24 cellular contexts compared by ENCODE assay signal in genomic region chr14:84988391-84988790, GRCh38.
"Had no signal": no experiment of that assay in that cellular context is flagged by ENCODE, and none has a peak within 500 bp of the region (broad histone marks: within the 10 kb centered on the region; RNA-seq: fewer than 3 reads in every experiment).

No MANE protein-coding gene starts in this region.

- FAIRE-seq: astrocyte, keratinocyte, TTC549 had no signal

- H3K36me3 ChIP-seq: breast epithelium, colonic mucosa, heart right ventricle, neutrophil, ovary, prostate gland, right atrium auricular region, stomach, suprapubic skin, tibial nerve had no signal

- H3K27ac ChIP-seq: breast epithelium, colonic mucosa, dorsolateral prefrontal cortex, heart right ventricle, neutrophil, ovary, prostate gland, right atrium auricular region, stomach, suprapubic skin, tibial nerve had no signal

- H3K9me3 ChIP-seq: breast epithelium, colonic mucosa, heart right ventricle, neutrophil, ovary, prostate gland, right atrium auricular region, stomach, suprapubic skin, tibial nerve had no signal

- H3K4me3 ChIP-seq: breast epithelium, colonic mucosa, dorsolateral prefrontal cortex, heart right ventricle, ovary, prostate gland, right atrium auricular region, skin epidermis, stomach, suprapubic skin, tibial nerve had no signal

- H3K4me1 ChIP-seq: breast epithelium, colonic mucosa, prostate gland, right atrium auricular region, suprapubic skin, tibial nerve had no signal

- DNase-seq: activated CD4-positive, alpha-beta T cell treated with anti-CD3 and anti-CD28 coated beads for 1 hour; activated CD4-positive, alpha-beta T cell treated with anti-CD3 and anti-CD28 coated beads, Interleukin-2, amount 50 U/mL, for 1 hour; activated CD8-positive, alpha-beta T cell treated with anti-CD3 and anti-CD28 coated beads, Interleukin-2, amount 10 ng/mL, durations not matched to agents 7 days and 5 days; activated gamma-delta T cell treated with Interleukin-2 at 50 U/mL for 16 hours; activated T-cell treated with anti-CD3 and anti-CD28 coated beads, Interleukin-2, amount 50 U/mL, for 1 hour; colonic mucosa; dorsolateral prefrontal cortex; effector memory CD8-positive, alpha-beta T cell; heart right ventricle; left colon; naive thymus-derived CD4-positive, alpha-beta T cell; ovary; stimulated activated CD4-positive, alpha-beta T cell treated with anti-CD3 and anti-CD28 coated beads, Interleukin-2, amount 100 ng/mL, for 24 hours; stomach had no signal

- H3K27me3 ChIP-seq: breast epithelium, colonic mucosa, dorsolateral prefrontal cortex, heart right ventricle, neutrophil, ovary, right atrium auricular region, stomach, suprapubic skin, tibial nerve had no signal
